In the genomic region with DNA sequence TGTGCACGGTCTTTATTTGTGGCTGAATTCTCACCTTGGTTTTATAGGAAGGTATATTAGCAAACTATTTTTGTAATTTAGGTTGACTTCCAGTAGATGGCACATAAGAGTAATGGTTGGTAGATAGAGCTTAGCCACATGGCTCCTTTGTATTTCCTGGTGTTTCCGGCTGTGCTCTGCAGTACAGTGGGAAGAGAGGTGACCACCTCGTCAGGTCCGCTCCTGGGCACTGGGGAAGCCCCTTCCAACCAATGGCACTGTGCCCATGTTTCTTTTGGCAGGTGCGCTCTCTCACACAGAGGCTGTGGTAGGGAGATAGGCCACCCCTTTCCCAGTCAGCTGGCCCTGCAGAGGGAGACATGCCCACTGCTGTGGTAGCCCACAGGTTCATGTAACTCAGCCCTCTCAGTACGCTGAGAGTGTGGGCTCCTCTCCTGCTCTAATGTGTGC, we compare ENCODE assay signal across 9 cellular contexts.
DNase-seq lines count a peak whose midpoint lies in the region; ATAC-seq, FAIRE-seq and TF ChIP-seq lines count a peak whose summit lies in the region.
"Had no signal": no experiment of that assay in that cellular context is flagged by ENCODE, and none has a peak within 500 bp of the region (broad histone marks: within the 10 kb centered on the region; RNA-seq: fewer than 3 reads in every experiment).

No MANE protein-coding gene starts in this region.

- no peaks in the 10 kb centered on the region for H3K36me3 Mint-ChIP-seq in osteocyte (ENCODE audit: unreplicated experiment)

- H3K36me3 ChIP-seq in IMR-90 (ENCODE audit: control insufficient read depth, insufficient read depth, low read length) (no peaks in the 10 kb centered on the region), GM12878 (ENCODE audit: control insufficient read depth in 2 of 2, insufficient read depth in 2 of 2, low read length in 1 of 2) (no peaks in the 10 kb centered on the region)

- no peak for DNase-seq in activated CD4-positive, CD25-positive, alpha-beta regulatory T cell treated with anti-CD3 and anti-CD28 coated beads, Interleukin-2, amount 50 U/mL, for 72 hours
- DNase-seq in IMR-90, result peak; percentile 11
- no peak for DNase-seq in GM12878 (ENCODE audit: low read depth, low spot score)
- DNase-seq in osteocyte (ENCODE audit: extremely low spot score, unreplicated experiment), result no peak
- no peak for DNase-seq in NCI-H128 (lab: John Stamatoyannopoulos, UW; ENCODE audit: unreplicated experiment)

- BruUV-seq in IMR-90 (replicated peaks; lab: Mats Ljungman, UMichigan) (no TSS peak), GM12878 (replicated peaks; lab: Mats Ljungman, UMichigan) (no TSS peak)

- H2BK20ac ChIP-seq in IMR-90 (ENCODE audit: low read depth, low read length), result no peak overlapping the region

- H3K4ac ChIP-seq in IMR-90 (ENCODE audit: low read depth, low read length), result no peak overlapping the region

- TF ChIP-seq RAD21 in IMR-90 (IDR thresholded peaks at IDR 0.05; ENCODE audit: low read length) (0 out of 2 replicates have a peak, but pooled peaks have one; percentile 10), GM12878 (IDR thresholded peaks at IDR 0.05; ENCODE audit: insufficient read depth, low read depth, low read length) (peak; percentile 42)

- H4K91ac ChIP-seq in IMR-90 (ENCODE audit: insufficient read depth, low read depth, low read length), result no peak overlapping the region

- no peak overlapping the region for H3K18ac ChIP-seq in IMR-90 (ENCODE audit: low read depth, low read length)

- POLR2A ChIA-PET in IMR-90 (lab: Charles Lee; ENCODE audit: unreplicated experiment) (no interaction called here), GM12878 (lab: Charles Lee) (no interaction called here)

- SMC1A ChIA-PET in GM12878 (lab: Charles Lee; ENCODE audit: uncharacterized antibody, unreplicated experiment), result interaction anchor here (1.1 to 1.7 kb wide), 4 partner anchors 13 to 336 kb away, joined by 3 to 7 read pairs (median 4); no protein-coding TSS in a partner anchor

- H4K5ac ChIP-seq in IMR-90 (ENCODE audit: low read depth, low read length), result no peak overlapping the region

- no peak overlapping the region for H3K14ac ChIP-seq in IMR-90 (replicated peaks; ENCODE audit: low read depth, low read length)

- H3K9me3 Mint-ChIP-seq in osteocyte (ENCODE audit: unreplicated experiment), result peaks cover 12% of the 10 kb centered on the region

- no peak overlapping the region for H3K23ac ChIP-seq in IMR-90 (ENCODE audit: low read depth, low read length)

- dilution Hi-C loops in IMR-90 (cut with HindIII; ENCODE audit: low sequenced_read_pairs, unreplicated experiment), result no loop called here

- no peak overlapping the region for H2BK15ac ChIP-seq in IMR-90 (ENCODE audit: low read depth, low read length)

- H3K9me1 ChIP-seq in IMR-90 (ENCODE audit: insufficient read depth, low read length), result no peaks in the 10 kb centered on the region

- no peaks in the 10 kb centered on the region for H3K4me1 Mint-ChIP-seq in osteocyte (ENCODE audit: unreplicated experiment)

- CTCF ChIA-PET in IMR-90 (lab: Yijun Ruan, JAX) (interaction anchor here (1.1 kb wide), 1 partner anchor 122 kb away, joined by 4 read pairs; no protein-coding TSS in a partner anchor), GM12878 (lab: Yijun Ruan, JAX) (interaction anchor here (0.6 to 3.2 kb wide), 14 partner anchors 13 to 124 kb away, joined by 3 to 14 read pairs (median 6); no protein-coding TSS in a partner anchor)

- no peak overlapping the region for H2AK5ac ChIP-seq in IMR-90 (ENCODE audit: low read depth, low read length)

- no peak overlapping the region for H4K8ac ChIP-seq in IMR-90 (ENCODE audit: low read depth in 2 of 2, low read length in 2 of 2)

- H3K4me2 ChIP-seq in IMR-90 (ENCODE audit: low read depth, low read length) (no peak overlapping the region), GM12878 (ENCODE audit: control insufficient read depth, insufficient read depth) (no peak overlapping the region)

- no peak overlapping the region for H3K4me3 Mint-ChIP-seq in osteocyte (ENCODE audit: unreplicated experiment)
- H3K4me3 Mint-ChIP-seq: B cell had no signal

- H3K9me3 ChIP-seq in IMR-90 (ENCODE audit: control insufficient read depth, insufficient read depth, low read length), result no peaks in the 10 kb centered on the region
- H3K9me3 ChIP-seq in GM12878 (replicated peaks; ENCODE audit: control insufficient read depth, insufficient read depth, low read length), result no peaks in the 10 kb centered on the region; the same call in 1 of the 3 replicates

- no peak for FAIRE-seq in GM12878 (lab: Jason Lieb, UNC)

- no peaks in the 10 kb centered on the region for H3K4me1 ChIP-seq in IMR-90 (ENCODE audit: control insufficient read depth, insufficient read depth, low read length)
- peaks cover 7% of the 10 kb centered on the region for H3K4me1 ChIP-seq in GM12878 (ENCODE audit: control insufficient read depth, insufficient read depth, low read length)

- H3K9ac ChIP-seq in IMR-90 (ENCODE audit: low read depth, low read length), result no peak overlapping the region
- no peak overlapping the region for H3K9ac ChIP-seq in GM12878 (ENCODE audit: control insufficient read depth, insufficient read depth, low read length)

- H2AFZ ChIP-seq in IMR-90 (replicated peaks; ENCODE audit: low read length, poor library complexity) (peak overlapping the region; percentile 51), GM12878 (ENCODE audit: control insufficient read depth, low read depth, low read length) (peak overlapping the region; percentile 37)

- TF ChIP-seq POLR2A in IMR-90 (IDR thresholded peaks at IDR 0.05; ENCODE audit: low read depth, low read length), result no peak
- TF ChIP-seq POLR2A in GM12878 (IDR thresholded peaks at IDR 0.05; ENCODE audit: low read depth, low read length), result no peak

- no peaks in the 10 kb centered on the region for H3K79me1 ChIP-seq in IMR-90 (ENCODE audit: low read depth in 1 of 2, low read length in 2 of 2)

- no peaks in the 10 kb centered on the region for H3K79me2 ChIP-seq in GM12878 (ENCODE audit: control insufficient read depth, insufficient read depth, low read length)

- no peak overlapping the region for H2BK5ac ChIP-seq in IMR-90 (ENCODE audit: low read depth, low read length, poor library complexity, severe bottlenecking)

- no peaks in the 10 kb centered on the region for H3K27me3 Mint-ChIP-seq in osteocyte (ENCODE audit: unreplicated experiment)
- H3K27me3 Mint-ChIP-seq: B cell had no signal

- H3K4me3 ChIP-seq in IMR-90 (ENCODE audit: insufficient read depth, low read depth, low read length) (no peak overlapping the region), GM12878 (no peak overlapping the region)

- H3K27me3 ChIP-seq in IMR-90 (ENCODE audit: control insufficient read depth, insufficient read depth, low read length) (0 out of 2 replicates have a peak, but pooled peaks cover 2% of the 10 kb centered on the region), GM12878 (replicated peaks in 1 of 2; ENCODE audit: control insufficient read depth in 2 of 2, insufficient read depth in 2 of 2, low read length in 1 of 2) (no peaks in the 10 kb centered on the region)

- TF ChIP-seq EP300 in GM12878 (IDR thresholded peaks at IDR 0.05; ENCODE audit: borderline replicate concordance in 1 of 2, control insufficient read depth in 1 of 2, low read depth in 2 of 2, low read length in 2 of 2), result no peak

- in situ Hi-C loops in IMR-90 (cut with MboI; ENCODE audit: low sequenced_read_pairs), result no loop called here
- in situ Hi-C loops in GM12878 (cut with MboI), result no loop called here

- no peak overlapping the region for H2BK120ac ChIP-seq in IMR-90 (ENCODE audit: low read depth, low read length)

- H3K27ac ChIP-seq in IMR-90 (ENCODE audit: insufficient read depth, low read length) (no peak overlapping the region), GM12878 (ENCODE audit: control insufficient read depth, insufficient read depth) (no peak overlapping the region)

- WGBS in IMR-90 (ENCODE audit: extremely low coverage in 2 of 2, insufficient read length in 1 of 2), 2 experiments, result no CpG with 5 or more reads among the region's 6 CpGs
- WGBS in GM12878 (ENCODE audit: insufficient coverage, insufficient replicate concordance, low lambda C conversion rate, missing lambda C conversion rate), result 36% methylated on average over 5 of the region's 6 CpGs

- RAD21 ChIA-PET in GM12878 (lab: Charles Lee; ENCODE audit: unreplicated experiment), result interaction anchor here (0.6 to 2.0 kb wide), 6 partner anchors 29 to 122 kb away, joined by 3 to 10 read pairs (median 4); no protein-coding TSS in a partner anchor

- intact Hi-C loops in IMR-90 (cut with micrococcal nuclease), result loop anchor here (1.0 kb wide), 1 partner anchor 122 kb away; no protein-coding TSS in a partner anchor
- intact Hi-C loops in GM12878 (cut with micrococcal nuclease; ENCODE audit: unreplicated experiment), result loop anchor here (1.0 to 2.0 kb wide), 2 partner anchors 65 to 77 kb away; no protein-coding TSS in a partner anchor

- H3K27ac Mint-ChIP-seq in osteocyte (ENCODE audit: unreplicated experiment), result no peak overlapping the region
- H3K27ac Mint-ChIP-seq: B cell had no signal

- H2AK9ac ChIP-seq in IMR-90 (replicated peaks; ENCODE audit: low read depth, low read length, poor library complexity), result no peak overlapping the region

- no peaks in the 10 kb centered on the region for H4K20me1 ChIP-seq in IMR-90 (ENCODE audit: insufficient read depth, low read length)
- H4K20me1 ChIP-seq in GM12878 (ENCODE audit: control insufficient read depth, insufficient read depth), result no peaks in the 10 kb centered on the region

- TF ChIP-seq CTCF in IMR-90 (conservative IDR thresholded peaks at IDR 0.05; ENCODE audit: low read depth, low read length), result peak; percentile 31
- TF ChIP-seq CTCF in GM12878 (IDR thresholded peaks at IDR 0.05 in 2 of 3, conservative IDR thresholded peaks at IDR 0.05 in 1 of 3; ENCODE audit: control insufficient read depth in 2 of 3, extremely low read depth in 1 of 3, insufficient read depth in 1 of 3, low read depth in 3 of 3, low read length in 3 of 3), result peak in 2 of 3 experiments; percentile 23 to 29; a peak in 4 of 6 replicates
- peak; percentile 26 for TF ChIP-seq CTCF in osteocyte (IDR thresholded peaks at IDR 0.05)

- ATAC-seq in activated CD4-positive, CD25-positive, alpha-beta regulatory T cell treated with anti-CD3 and anti-CD28 coated beads, Interleukin-2, amount 50 U/mL, for 24 hours, result peak; percentile 65 to 77
- peak; percentile 71 for ATAC-seq in IMR-90 (ENCODE audit: low read depth)
- ATAC-seq in GM12878, result peak; percentile 79
- no peak for ATAC-seq in HG03571 (IDR thresholded peaks at IDR 0.05; ENCODE audit: unreplicated experiment)
- no peak for ATAC-seq in HG02981 (IDR thresholded peaks at IDR 0.05; ENCODE audit: unreplicated experiment)

- no peak overlapping the region for H3K56ac ChIP-seq in IMR-90 (ENCODE audit: extremely low read depth, insufficient read depth, low read length)

TF ChIP-seq in IMR-90, 13 proteins besides CTCF, POLR2A, EP300 and RAD21 (continues in another document):
- no peak for TF ChIP-seq MAFK (IDR thresholded peaks at IDR 0.05; ENCODE audit: low read depth, low read length)
- TF ChIP-seq RFX5 (IDR thresholded peaks at IDR 0.05; ENCODE audit: low read depth, low read length), result no peak

TF ChIP-seq in GM12878, 131 proteins besides CTCF, POLR2A, EP300 and RAD21 (continues in another document):
- TF ChIP-seq SP1 (IDR thresholded peaks at IDR 0.05; ENCODE audit: low read depth, low read length) (no peak), SMC3 (IDR thresholded peaks at IDR 0.05; ENCODE audit: borderline replicate concordance, low read length) (peak; percentile 24; the same call in 1 of the 2 replicates)

Comparison
In these comparisons a context has a peak if more than half of its experiments do, and no peak if none do; other contexts are left out.
1. ATAC-seq: peak in activated CD4-positive, CD25-positive, alpha-beta regulatory T cell treated with anti-CD3 and anti-CD28 coated beads, Interleukin-2, amount 50 U/mL, for 24 hours (2 of 2), IMR-90 (single experiment) and GM12878 (single experiment); none in HG03571 (single experiment) and HG02981 (single experiment).
2. Peak in every context shown above with its lines, with median percentiles within 50 percentile points of each other: CTCF ChIP-seq.